2 cellular contexts compared by ENCODE assay signal in the genomic region with DNA sequence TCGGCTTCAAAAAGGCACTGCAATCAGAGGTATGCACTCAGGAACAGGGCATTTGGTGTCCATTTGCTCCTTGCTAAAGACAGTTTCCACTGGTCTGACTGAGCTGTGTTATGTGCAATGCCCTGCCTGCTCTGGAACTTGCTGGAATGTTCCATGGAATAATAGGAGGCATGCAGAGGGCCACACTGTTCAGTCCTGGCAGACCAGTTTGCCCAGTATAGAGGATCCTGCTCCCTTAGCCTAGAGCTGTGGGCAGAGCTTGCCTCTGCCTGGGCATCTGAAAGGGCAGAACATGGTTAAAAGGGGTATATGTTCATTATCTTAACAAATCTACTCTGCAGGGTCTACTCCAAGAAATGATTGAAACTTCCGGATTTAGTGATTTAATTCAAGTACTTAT.
TF ChIP-seq lines count a peak whose summit lies in the region.

No MANE protein-coding gene starts in this region.

TF ChIP-seq in GM23338, 12 proteins besides CTCF, POLR2A, EP300 and RAD21:
- TF ChIP-seq CREB1 (CRISPR knock-in tag; IDR thresholded peaks at IDR 0.05; ENCODE audit: low read depth) (no peak), ZNF462 (CRISPR knock-in tag; IDR thresholded peaks at IDR 0.05) (no peak), ZNF331 (CRISPR knock-in tag; IDR thresholded peaks at IDR 0.05; ENCODE audit: low read depth) (no peak), POLR2AphosphoS5 (IDR thresholded peaks at IDR 0.05; ENCODE audit: low read depth) (no peak)
- TF ChIP-seq, protein P1, sequence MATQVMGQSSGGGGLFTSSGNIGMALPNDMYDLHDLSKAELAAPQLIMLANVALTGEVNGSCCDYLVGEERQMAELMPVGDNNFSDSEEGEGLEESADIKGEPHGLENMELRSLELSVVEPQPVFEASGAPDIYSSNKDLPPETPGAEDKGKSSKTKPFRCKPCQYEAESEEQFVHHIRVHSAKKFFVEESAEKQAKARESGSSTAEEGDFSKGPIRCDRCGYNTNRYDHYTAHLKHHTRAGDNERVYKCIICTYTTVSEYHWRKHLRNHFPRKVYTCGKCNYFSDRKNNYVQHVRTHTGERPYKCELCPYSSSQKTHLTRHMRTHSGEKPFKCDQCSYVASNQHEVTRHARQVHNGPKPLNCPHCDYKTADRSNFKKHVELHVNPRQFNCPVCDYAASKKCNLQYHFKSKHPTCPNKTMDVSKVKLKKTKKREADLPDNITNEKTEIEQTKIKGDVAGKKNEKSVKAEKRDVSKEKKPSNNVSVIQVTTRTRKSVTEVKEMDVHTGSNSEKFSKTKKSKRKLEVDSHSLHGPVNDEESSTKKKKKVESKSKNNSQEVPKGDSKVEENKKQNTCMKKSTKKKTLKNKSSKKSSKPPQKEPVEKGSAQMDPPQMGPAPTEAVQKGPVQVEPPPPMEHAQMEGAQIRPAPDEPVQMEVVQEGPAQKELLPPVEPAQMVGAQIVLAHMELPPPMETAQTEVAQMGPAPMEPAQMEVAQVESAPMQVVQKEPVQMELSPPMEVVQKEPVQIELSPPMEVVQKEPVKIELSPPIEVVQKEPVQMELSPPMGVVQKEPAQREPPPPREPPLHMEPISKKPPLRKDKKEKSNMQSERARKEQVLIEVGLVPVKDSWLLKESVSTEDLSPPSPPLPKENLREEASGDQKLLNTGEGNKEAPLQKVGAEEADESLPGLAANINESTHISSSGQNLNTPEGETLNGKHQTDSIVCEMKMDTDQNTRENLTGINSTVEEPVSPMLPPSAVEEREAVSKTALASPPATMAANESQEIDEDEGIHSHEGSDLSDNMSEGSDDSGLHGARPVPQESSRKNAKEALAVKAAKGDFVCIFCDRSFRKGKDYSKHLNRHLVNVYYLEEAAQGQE (IDR thresholded peaks at IDR 0.05; ENCODE audit: unreplicated experiment): no peak

TF ChIP-seq in H1, 55 proteins besides CTCF, POLR2A, EP300 and RAD21:
- no peak for TF ChIP-seq SP4 (IDR thresholded peaks at IDR 0.05; ENCODE audit: low read length)
- TF ChIP-seq PHF8 (conservative IDR thresholded peaks at IDR 0.05; ENCODE audit: low read depth, low read length): no peak
- TF ChIP-seq GTF2F1 (IDR thresholded peaks at IDR 0.05; ENCODE audit: borderline replicate concordance, low read depth, low read length): no peak
- TF ChIP-seq FOSL1 (IDR thresholded peaks at IDR 0.05; ENCODE audit: insufficient read depth, low read depth, low read length): no peak
- TF ChIP-seq CHD2 (IDR thresholded peaks at IDR 0.05; ENCODE audit: low read length): no peak
- TF ChIP-seq YY1 (IDR thresholded peaks at IDR 0.05; ENCODE audit: low read depth, low read length): no peak
- no peak for TF ChIP-seq EZH2 (IDR thresholded peaks at IDR 0.05; ENCODE audit: low read depth, low read length, severe bottlenecking)
- no peak for TF ChIP-seq TAF1 (IDR thresholded peaks at IDR 0.05; ENCODE audit: low read depth, low read length)
- no peak for TF ChIP-seq KDM1A (IDR thresholded peaks at IDR 0.05; ENCODE audit: borderline replicate concordance, low read length)
- no peak for TF ChIP-seq KDM4A (IDR thresholded peaks at IDR 0.05; ENCODE audit: low read depth, low read length, severe bottlenecking)
- no peak for TF ChIP-seq SP2 (IDR thresholded peaks at IDR 0.05; ENCODE audit: low read length)
- TF ChIP-seq CTBP2 (IDR thresholded peaks at IDR 0.05; ENCODE audit: borderline replicate concordance, insufficient read depth, insufficient read length, low read length): no peak
- TF ChIP-seq JUND (IDR thresholded peaks at IDR 0.05; ENCODE audit: low read length): no peak
- no peak for TF ChIP-seq SRF (IDR thresholded peaks at IDR 0.05; ENCODE audit: low read depth, low read length)
- no peak for TF ChIP-seq NRF1 (IDR thresholded peaks at IDR 0.05; ENCODE audit: low read depth, low read length)
- TF ChIP-seq ASH2L (IDR thresholded peaks at IDR 0.05; ENCODE audit: low read length): no peak
- TF ChIP-seq USF2 (IDR thresholded peaks at IDR 0.05; ENCODE audit: low read length): no peak
